In genomic region chr16:84039696-84040095, GRCh38 we compare ENCODE assay signal across 10 cellular contexts. TPM values are rescaled to one million over a fixed set of nuclear protein-coding genes. Genes with fewer than 3 reads are reported as not detected.
"Had no signal": no experiment of that assay in that cellular context is flagged by ENCODE, and none has a peak within 500 bp of the region (broad histone marks: within the 10 kb centered on the region; RNA-seq: fewer than 3 reads in every experiment).

No MANE protein-coding gene starts in this region.

- H3K9me3 ChIP-seq: HAP-1 had no signal

- FAIRE-seq: HTR-8/SVneo had no signal

- H3K36me3 ChIP-seq: HAP-1 had no signal

- H3K27ac ChIP-seq: GM23248 had no signal

- ATAC-seq: HCT116 had no signal

- H3K27ac Mint-ChIP-seq: HFFc6 had no signal

- H2AFZ ChIP-seq: GM23248 had no signal

- H3K9ac ChIP-seq: GM23248 had no signal

- H3K4me3 ChIP-seq: GM23248, HAP-1 had no signal

- H3K4me1 ChIP-seq: HAP-1 had no signal

- H3K4me3 Mint-ChIP-seq: HFFc6 had no signal

- DNase-seq: GM23248, GOT3, H7, HFFc6, IMR-90 had no signal

RNA-seq across cellular contexts. Expression of gene SLC38A8, which starts 2.9 kb away (rescaled TPM):
- total RNA-seq: GM23248, H4, H7, HFFc6, HT-29, IMR-90 had no signal
- polyA plus RNA-seq: GM23248, IMR-90 had no signal
